Comparison of ENCODE assay signal across 8 cellular contexts in genomic region chr10:94546058-94546595, GRCh38. TPM values are rescaled to one million over a fixed set of nuclear protein-coding genes. Genes with fewer than 3 reads are reported as not detected.
DNase-seq lines count a peak whose midpoint lies in the region; ATAC-seq and TF ChIP-seq lines count a peak whose summit lies in the region.

No MANE protein-coding gene starts in this region.

- H3K4me2 ChIP-seq in mesenchymal stem cell (ENCODE audit: low read length, poor library complexity, severe bottlenecking), result peak overlapping the region; percentile 90

- peak; percentile 32 for DNase-seq in AG20443 (ENCODE audit: low spot score)
- no peak for DNase-seq in RWPE2 (ENCODE audit: low spot score)
- DNase-seq in effector memory CD8-positive, alpha-beta T cell, result peak in 1 of 3 experiments; percentile 4
- DNase-seq in mesenchymal stem cell, result no peak
- no peak for DNase-seq in OCI-M2 (lab: John Stamatoyannopoulos, UW; ENCODE audit: unreplicated experiment)
- no peak for DNase-seq in activated CD4-positive, alpha-beta T cell treated with anti-CD3 and anti-CD28 coated beads, Interleukin-2, amount 50 U/mL, for 48 hours

- peak overlapping the region; percentile 92 to 95 for H3K27ac Mint-ChIP-seq in effector memory CD8-positive, alpha-beta T cell

- no peak overlapping the region for H2BK5ac ChIP-seq in mesenchymal stem cell (ENCODE audit: low read depth, low read length, poor library complexity, severe bottlenecking)

- ATAC-seq in GM18511 (IDR thresholded peaks at IDR 0.05; ENCODE audit: unreplicated experiment), result peak; percentile 17
- peak; percentile 16 for ATAC-seq in HG03196 (IDR thresholded peaks at IDR 0.05; ENCODE audit: unreplicated experiment)
- ATAC-seq in RWPE2 (ENCODE audit: low read depth), result peak; percentile 46
- ATAC-seq in effector memory CD8-positive, alpha-beta T cell (replicated peaks), result peak; percentile 16

- no peak overlapping the region for H4K91ac ChIP-seq in mesenchymal stem cell (ENCODE audit: low read length)

- peak overlapping the region; percentile 82 for H3K27ac ChIP-seq in RWPE2 (ENCODE audit: poor library complexity, severe bottlenecking)
- no peak overlapping the region for H3K27ac ChIP-seq in mesenchymal stem cell (ENCODE audit: low read length, poor library complexity, severe bottlenecking)

- H3K9me3 ChIP-seq in RWPE2 (ENCODE audit: severe bottlenecking), result no peaks in the 10 kb centered on the region
- H3K9me3 ChIP-seq in mesenchymal stem cell (ENCODE audit: control insufficient read depth, low read length), result no peaks in the 10 kb centered on the region

- peak overlapping the region; percentile 96 for H2AFZ ChIP-seq in mesenchymal stem cell (ENCODE audit: low read depth, low read length)

- H3K9me3 Mint-ChIP-seq in effector memory CD8-positive, alpha-beta T cell, result no peaks in the 10 kb centered on the region

- H2BK15ac ChIP-seq in mesenchymal stem cell (ENCODE audit: low read depth, poor library complexity, severe bottlenecking), result no peak overlapping the region

- H2AK5ac ChIP-seq in mesenchymal stem cell (ENCODE audit: low read length, severe bottlenecking), result no peak overlapping the region

- H3K36me3 ChIP-seq in RWPE2 (ENCODE audit: low read depth) (peaks cover 45% of the 10 kb centered on the region), mesenchymal stem cell (ENCODE audit: control insufficient read depth in 1 of 2, insufficient read depth in 2 of 2, low read depth in 1 of 2, low read length in 2 of 2) (peaks cover 0 to 4% of the 10 kb centered on the region in 2 experiments)

- H3K27me3 ChIP-seq in RWPE2 (ENCODE audit: insufficient read depth, poor library complexity, severe bottlenecking) (no peaks in the 10 kb centered on the region), mesenchymal stem cell (ENCODE audit: control insufficient read depth in 1 of 2, insufficient read depth in 1 of 2, low read length in 2 of 2) (no peaks in the 10 kb centered on the region)

- no peak overlapping the region for H2BK12ac ChIP-seq in mesenchymal stem cell (ENCODE audit: low read length in 2 of 2)

- peaks cover 19 to 23% of the 10 kb centered on the region in 2 donors for H3K4me1 Mint-ChIP-seq in effector memory CD8-positive, alpha-beta T cell (ENCODE audit: low read depth in 2 of 2)

- no peak overlapping the region for H3K14ac ChIP-seq in mesenchymal stem cell (ENCODE audit: low read length in 2 of 2)

- peaks cover 6% of the 10 kb centered on the region for H3K79me1 ChIP-seq in mesenchymal stem cell (replicated peaks; ENCODE audit: low read length, poor library complexity, severe bottlenecking)

- H3K4me3 ChIP-seq in RWPE2 (ENCODE audit: severe bottlenecking) (peak overlapping the region; percentile 91), mesenchymal stem cell (ENCODE audit: insufficient read depth in 1 of 2, low read depth in 1 of 2, low read length in 2 of 2) (peak overlapping the region; percentile 91 to 100)

- H3K27me3 Mint-ChIP-seq in effector memory CD8-positive, alpha-beta T cell, result no peaks in the 10 kb centered on the region

- H3K18ac ChIP-seq in mesenchymal stem cell (ENCODE audit: low read depth in 1 of 2, low read length in 2 of 2), result peak overlapping the region in 1 of 2 experiments; percentile 54

- H3K23ac ChIP-seq in mesenchymal stem cell (ENCODE audit: low read length in 2 of 2), result no peak overlapping the region

- no peak overlapping the region for H4K8ac ChIP-seq in mesenchymal stem cell (ENCODE audit: low read length)

- H3K4me1 ChIP-seq in RWPE2 (ENCODE audit: insufficient read depth, poor library complexity, severe bottlenecking) (peaks cover 12% of the 10 kb centered on the region), mesenchymal stem cell (ENCODE audit: control insufficient read depth, insufficient read depth, low read depth, low read length) (peaks cover 8% of the 10 kb centered on the region)

- peak overlapping the region; percentile 90 for H3K9ac ChIP-seq in mesenchymal stem cell (ENCODE audit: low read length)

- TF ChIP-seq CTCF in RWPE2 (IDR thresholded peaks at IDR 0.05; ENCODE audit: poor library complexity, severe bottlenecking), result no peak

- H3K4ac ChIP-seq in mesenchymal stem cell (ENCODE audit: low read depth in 1 of 2, low read length in 2 of 2), result no peak overlapping the region

- peaks cover 13% of the 10 kb centered on the region for H3K36me3 Mint-ChIP-seq in effector memory CD8-positive, alpha-beta T cell (ENCODE audit: insufficient read depth)

- peak overlapping the region; percentile 95 to 97 for H3K4me3 Mint-ChIP-seq in effector memory CD8-positive, alpha-beta T cell

- WGBS in mesenchymal stem cell, result 0% methylated on average over 21 of the region's 21 CpGs

- H2BK120ac ChIP-seq in mesenchymal stem cell (ENCODE audit: low read depth, low read length), result no peak overlapping the region

RNA-seq across cellular contexts. Expression of gene HELLS, which starts 0.5 kb away (rescaled TPM):
- 6.0 TPM for polyA plus RNA-seq in mesenchymal stem cell (2013, experiment 1 of 2)
- 6.3 TPM for polyA plus RNA-seq in mesenchymal stem cell (2013, experiment 2 of 2)
